In the genomic region with DNA sequence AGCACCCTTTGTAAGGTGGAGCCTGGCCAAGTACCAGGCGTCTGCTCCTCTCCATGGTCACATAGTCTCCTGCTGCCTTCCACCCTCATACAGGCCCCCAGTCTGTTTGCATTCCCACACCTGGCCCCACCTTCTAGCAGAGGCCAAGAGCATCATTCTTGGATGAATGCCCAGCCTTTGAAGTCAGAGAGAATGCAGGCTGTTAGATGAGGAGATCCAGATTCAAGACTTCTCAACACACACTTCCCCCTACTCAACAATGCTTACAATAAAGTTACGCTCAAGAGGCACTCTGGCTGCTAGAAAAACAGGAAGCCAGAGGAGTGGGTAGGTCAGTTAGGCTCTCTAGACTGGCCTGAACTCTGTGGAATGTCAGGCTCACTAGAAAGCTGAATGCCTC, we compare ENCODE assay signal across 17 cellular contexts. TPM values are rescaled to one million over a fixed set of nuclear protein-coding genes. Genes with fewer than 3 reads are reported as not detected.
DNase-seq lines count a peak whose midpoint lies in the region; ATAC-seq and TF ChIP-seq lines count a peak whose summit lies in the region.
"Had no signal": no experiment of that assay in that cellular context is flagged by ENCODE, and none has a peak within 500 bp of the region (broad histone marks: within the 10 kb centered on the region; RNA-seq: fewer than 3 reads in every experiment).

No MANE protein-coding gene starts in this region.

- no peaks in the 10 kb centered on the region for H3K4me1 ChIP-seq in prostate gland (replicated peaks)
- H3K4me1 ChIP-seq: BLaER1, uterus had no signal

- no peak overlapping the region for H3K27ac ChIP-seq in prostate gland
- H3K27ac ChIP-seq: BLaER1, skin epidermis, uterus had no signal

- no peak for TF ChIP-seq CTCF in prostate gland (IDR thresholded peaks at IDR 0.05)

- H3K9me3 ChIP-seq in prostate gland, result no peaks in the 10 kb centered on the region
- H3K9me3 ChIP-seq: BLaER1, uterus had no signal

- H3K4me3 ChIP-seq in prostate gland, result no peak overlapping the region
- H3K4me3 ChIP-seq: BLaER1, skin epidermis, uterus had no signal

- no peaks in the 10 kb centered on the region for H3K27me3 ChIP-seq in prostate gland (replicated peaks; ENCODE audit: insufficient read depth)
- H3K27me3 ChIP-seq: uterus had no signal

- DNase-seq in G401 (ENCODE audit: low spot score), result peak; percentile 0
- peak; percentile 0 for DNase-seq in NCI-H69 (lab: John Stamatoyannopoulos, UW)
- peak; percentile 19 for DNase-seq in prostate gland (ENCODE audit: low spot score)
- DNase-seq in COLO668 (lab: John Stamatoyannopoulos, UW; ENCODE audit: unreplicated experiment), result no peak
- DNase-seq in activated CD4-positive, alpha-beta T cell treated with anti-CD3 and anti-CD28 coated beads, Interleukin-2, amount 50 U/mL, for 48 hours, result no peak
- DNase-seq: activated CD8-positive, alpha-beta T cell treated with anti-CD3 and anti-CD28 coated beads, Interleukin-2, amount 10 ng/mL, durations not matched to agents 7 days and 5 days; DMS79 treated with DMSO at 0.1 percent for 48 hours; IMR-90; NCI-H226; nucleus accumbens; stimulated activated naive B cell treated with anti-CD40 and anti-IgM and Interleukin-4, amounts not matched to agents 10 μg/mL and 1 μg/mL and 100 μg/mL, for 72 hours; uterus had no signal

- 40% methylated on average over 1 of the region's 2 CpGs for WGBS in prostate gland

- intact Hi-C loops in prostate gland (cut with DNase I), result no loop called here

- ATAC-seq in esophagus mucosa, result peak; percentile 38
- no peak for ATAC-seq in HG03139 (IDR thresholded peaks at IDR 0.05; ENCODE audit: unreplicated experiment)
- ATAC-seq: activated CD8-positive, alpha-beta T cell treated with anti-CD3 and anti-CD28 coated beads, Interleukin-2, amount 10 ng/mL, durations not matched to agents 7 days and 5 days; stimulated activated naive B cell treated with anti-CD40 and anti-IgM and Interleukin-4, amounts not matched to agents 10 μg/mL and 1 μg/mL and 100 μg/mL, for 72 hours had no signal

- H3K36me3 ChIP-seq in prostate gland, result no peaks in the 10 kb centered on the region
- H3K36me3 ChIP-seq: BLaER1, uterus had no signal

- in situ Hi-C loops in G401 (cut with HindIII; ENCODE audit: low sequenced_read_pairs), result no loop called here

- no peak for TF ChIP-seq POLR2A in prostate gland (IDR thresholded peaks at IDR 0.05)

RNA-seq across cellular contexts. Expression of gene SHROOM4, which starts 43.3 kb away (rescaled TPM):
- 0.10 and 0.12 TPM in 2 replicates for total RNA-seq in G401 (2014; rRNA removed; shearing (Covaris generic))
- 1.7 TPM for total RNA-seq in esophagus mucosa
- total RNA-seq in prostate gland, result 1 to 10 TPM; 6.1 to 7.3 TPM
- total RNA-seq: activated CD8-positive, alpha-beta T cell treated with anti-CD3 and anti-CD28 coated beads, Interleukin-2, amount 10 ng/mL, durations not matched to agents 7 days and 5 days; OCI-LY7 had no signal

Comparison
In these comparisons a context has a peak if more than half of its experiments do, and no peak if none do; other contexts are left out.
1. DNase-seq: peak in G401 (single experiment), NCI-H69 (single experiment) and prostate gland (single experiment); none in COLO668 (single experiment) and activated CD4-positive, alpha-beta T cell treated with anti-CD3 and anti-CD28 coated beads, Interleukin-2, amount 50 U/mL, for 48 hours (0 of 2).